In the genomic region with DNA sequence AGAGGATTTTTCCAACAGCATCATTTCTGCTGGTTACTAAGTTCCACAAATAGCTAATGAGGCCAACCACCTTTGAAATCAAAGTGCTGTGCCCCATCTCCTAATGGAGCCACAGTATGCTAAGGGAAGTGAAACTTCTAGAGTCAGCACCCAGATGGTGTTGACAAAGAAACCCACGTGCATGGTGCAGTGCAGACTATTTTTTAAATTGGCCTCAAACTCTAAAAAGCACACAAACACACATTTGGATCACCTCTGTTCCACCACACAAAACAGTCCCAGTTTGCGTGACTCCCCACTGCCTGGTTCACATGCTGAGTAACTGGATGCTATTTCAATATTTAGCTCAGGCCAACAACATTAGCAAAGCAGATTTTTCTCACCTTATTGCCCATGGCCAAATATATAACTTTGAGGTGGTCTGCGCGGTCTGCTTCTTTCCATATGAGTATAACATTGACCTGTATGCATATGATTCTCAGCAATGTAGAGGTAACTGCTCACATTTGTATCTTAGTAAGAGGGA, we compare ENCODE assay signal across 10 cellular contexts.
A peak's percentile ranks its signal among the peaks of the same experiment; 100 is the strongest.
DNase-seq lines count a peak whose midpoint lies in the region; ATAC-seq, FAIRE-seq and TF ChIP-seq lines count a peak whose summit lies in the region.
"Had no signal": no experiment of that assay in that cellular context is flagged by ENCODE, and none has a peak within 500 bp of the region (broad histone marks: within the 10 kb centered on the region; RNA-seq: fewer than 3 reads in every experiment).

No MANE protein-coding gene starts in this region.

- H3K9me3 ChIP-seq in endocrine pancreas (ENCODE audit: control insufficient read depth, low read length) (no peaks in the 10 kb centered on the region), WERI-Rb-1 (ENCODE audit: severe bottlenecking) (no peaks in the 10 kb centered on the region)

- peak; percentile 79 for ATAC-seq in GM18508 (IDR thresholded peaks at IDR 0.05; ENCODE audit: insufficient read depth, unreplicated experiment)
- peak; percentile 99 for ATAC-seq in GM21528 (IDR thresholded peaks at IDR 0.05; ENCODE audit: low FRiP score, unreplicated experiment)
- ATAC-seq in HG03196 (IDR thresholded peaks at IDR 0.05; ENCODE audit: unreplicated experiment): peak; percentile 98

- FAIRE-seq in H54 (lab: Jason Lieb, UNC): no peak

- no peak overlapping the region for H3K9ac ChIP-seq in endocrine pancreas (ENCODE audit: control insufficient read depth, insufficient read depth, low read length)

- no peaks in the 10 kb centered on the region for H3K36me3 ChIP-seq in endocrine pancreas (ENCODE audit: control insufficient read depth, insufficient read depth, low read length)
- no peaks in the 10 kb centered on the region for H3K36me3 ChIP-seq in WERI-Rb-1

- TF ChIP-seq POLR2A in H54 (IDR thresholded peaks at IDR 0.05; ENCODE audit: low read depth, low read length): no peak

- DNase-seq in NCI-H2196 (lab: John Stamatoyannopoulos, UW; ENCODE audit: unreplicated experiment): no peak
- no peak for DNase-seq in H54 (ENCODE audit: insufficient read length, low spot score)
- DNase-seq in stimulated activated CD4-positive, alpha-beta T cell treated with anti-CD3 and anti-CD28 coated beads, Interleukin-2, amount 100 ng/mL, for 48 hours: no peak
- no peak for DNase-seq in WERI-Rb-1
- DNase-seq: mesenchymal stem cell had no signal

- H3K4me3 ChIP-seq in endocrine pancreas (ENCODE audit: control insufficient read depth, insufficient read depth, low read length) (peak overlapping the region; percentile 3), WERI-Rb-1 (ENCODE audit: low read depth, low read length) (no peak overlapping the region)

- no peak for TF ChIP-seq CTCF in WERI-Rb-1 (IDR thresholded peaks at IDR 0.05; ENCODE audit: low read depth, low read length)

- no peak overlapping the region for H3K27ac ChIP-seq in WERI-Rb-1
- H3K27ac ChIP-seq: HL-60 had no signal

- H3K27me3 ChIP-seq in endocrine pancreas (ENCODE audit: control insufficient read depth, insufficient read depth, low read length) (no peaks in the 10 kb centered on the region), WERI-Rb-1 (ENCODE audit: insufficient read depth, low read depth, severe bottlenecking) (peaks cover 13% of the 10 kb centered on the region)

- H3K4me1 ChIP-seq in endocrine pancreas (ENCODE audit: control insufficient read depth, insufficient read depth, low read length): no peaks in the 10 kb centered on the region
